In the genomic region with DNA sequence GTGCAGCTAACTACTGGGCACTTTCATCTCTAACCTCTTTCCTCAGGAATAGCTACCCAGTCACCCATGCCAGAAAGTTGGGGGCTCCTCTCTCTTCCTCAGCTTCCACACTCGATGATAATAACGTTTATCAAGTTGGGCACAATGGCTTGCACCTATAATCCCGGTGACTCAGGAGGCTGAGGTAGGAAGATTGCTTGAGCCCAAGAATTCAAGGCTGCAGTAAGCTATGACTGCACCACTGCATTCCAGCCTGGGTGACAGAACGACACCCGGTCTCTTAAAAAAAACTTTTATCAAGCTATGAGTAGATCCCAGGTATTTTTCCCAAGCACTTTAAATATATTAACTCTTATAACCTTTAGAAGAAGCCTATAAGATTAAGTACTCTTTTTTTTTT, we compare ENCODE assay signal across 1 cellular context.
TF ChIP-seq lines count a peak whose summit lies in the region.

No MANE protein-coding gene starts in this region.

TF ChIP-seq in HepG2, 621 proteins besides CTCF, POLR2A, EP300 and RAD21:
- TF ChIP-seq ZNF839 (CRISPR knock-in tag; IDR thresholded peaks at IDR 0.05; ENCODE audit: borderline replicate concordance) (no peak), TAF1 (CRISPR knock-in tag; IDR thresholded peaks at IDR 0.05) (no peak), HOXD1 (CRISPR knock-in tag; IDR thresholded peaks at IDR 0.05) (no peak), MTF2 (CRISPR knock-in tag; IDR thresholded peaks at IDR 0.05; ENCODE audit: borderline replicate concordance) (no peak), HNRNPK (IDR thresholded peaks at IDR 0.05; ENCODE audit: low read depth, low read length, poor library complexity, severe bottlenecking) (no peak), NFATC3 (CRISPR knock-in tag; IDR thresholded peaks at IDR 0.05) (no peak), GABPB1 (CRISPR knock-in tag; IDR thresholded peaks at IDR 0.05) (no peak), ZNF572 (CRISPR knock-in tag; IDR thresholded peaks at IDR 0.05) (no peak), BCL6 (CRISPR knock-in tag; IDR thresholded peaks at IDR 0.05) (no peak), TBL1XR1 (IDR thresholded peaks at IDR 0.05; ENCODE audit: borderline replicate concordance, low read length, partially characterized antibody) (no peak), ZNF546 (CRISPR knock-in tag; conservative IDR thresholded peaks at IDR 0.05) (no peak), SIX1 (CRISPR knock-in tag; IDR thresholded peaks at IDR 0.05; ENCODE audit: borderline replicate concordance) (no peak), RXRA (CRISPR knock-in tag; IDR thresholded peaks at IDR 0.05) (no peak), ZNF558 (CRISPR knock-in tag; IDR thresholded peaks at IDR 0.05; ENCODE audit: borderline replicate concordance) (no peak), HNF4G (IDR thresholded peaks at IDR 0.05; ENCODE audit: borderline replicate concordance, low read depth, low read length) (no peak), HNF4G (CRISPR knock-in tag; IDR thresholded peaks at IDR 0.05; ENCODE audit: borderline replicate concordance, low read depth) (no peak)
- TF ChIP-seq, protein P1, sequence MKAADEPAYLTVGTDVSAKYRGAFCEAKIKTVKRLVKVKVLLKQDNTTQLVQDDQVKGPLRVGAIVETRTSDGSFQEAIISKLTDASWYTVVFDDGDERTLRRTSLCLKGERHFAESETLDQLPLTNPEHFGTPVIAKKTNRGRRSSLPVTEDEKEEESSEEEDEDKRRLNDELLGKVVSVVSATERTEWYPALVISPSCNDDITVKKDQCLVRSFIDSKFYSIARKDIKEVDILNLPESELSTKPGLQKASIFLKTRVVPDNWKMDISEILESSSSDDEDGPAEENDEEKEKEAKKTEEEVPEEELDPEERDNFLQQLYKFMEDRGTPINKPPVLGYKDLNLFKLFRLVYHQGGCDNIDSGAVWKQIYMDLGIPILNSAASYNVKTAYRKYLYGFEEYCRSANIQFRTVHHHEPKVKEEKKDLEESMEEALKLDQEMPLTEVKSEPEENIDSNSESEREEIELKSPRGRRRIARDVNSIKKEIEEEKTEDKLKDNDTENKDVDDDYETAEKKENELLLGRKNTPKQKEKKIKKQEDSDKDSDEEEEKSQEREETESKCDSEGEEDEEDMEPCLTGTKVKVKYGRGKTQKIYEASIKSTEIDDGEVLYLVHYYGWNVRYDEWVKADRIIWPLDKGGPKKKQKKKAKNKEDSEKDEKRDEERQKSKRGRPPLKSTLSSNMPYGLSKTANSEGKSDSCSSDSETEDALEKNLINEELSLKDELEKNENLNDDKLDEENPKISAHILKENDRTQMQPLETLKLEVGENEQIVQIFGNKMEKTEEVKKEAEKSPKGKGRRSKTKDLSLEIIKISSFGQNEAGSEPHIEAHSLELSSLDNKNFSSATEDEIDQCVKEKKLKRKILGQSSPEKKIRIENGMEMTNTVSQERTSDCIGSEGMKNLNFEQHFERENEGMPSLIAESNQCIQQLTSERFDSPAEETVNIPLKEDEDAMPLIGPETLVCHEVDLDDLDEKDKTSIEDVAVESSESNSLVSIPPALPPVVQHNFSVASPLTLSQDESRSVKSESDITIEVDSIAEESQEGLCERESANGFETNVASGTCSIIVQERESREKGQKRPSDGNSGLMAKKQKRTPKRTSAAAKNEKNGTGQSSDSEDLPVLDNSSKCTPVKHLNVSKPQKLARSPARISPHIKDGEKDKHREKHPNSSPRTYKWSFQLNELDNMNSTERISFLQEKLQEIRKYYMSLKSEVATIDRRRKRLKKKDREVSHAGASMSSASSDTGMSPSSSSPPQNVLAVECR (CRISPR knock-in tag; IDR thresholded peaks at IDR 0.05; ENCODE audit: borderline replicate concordance), result no peak
- TF ChIP-seq, protein P2, sequence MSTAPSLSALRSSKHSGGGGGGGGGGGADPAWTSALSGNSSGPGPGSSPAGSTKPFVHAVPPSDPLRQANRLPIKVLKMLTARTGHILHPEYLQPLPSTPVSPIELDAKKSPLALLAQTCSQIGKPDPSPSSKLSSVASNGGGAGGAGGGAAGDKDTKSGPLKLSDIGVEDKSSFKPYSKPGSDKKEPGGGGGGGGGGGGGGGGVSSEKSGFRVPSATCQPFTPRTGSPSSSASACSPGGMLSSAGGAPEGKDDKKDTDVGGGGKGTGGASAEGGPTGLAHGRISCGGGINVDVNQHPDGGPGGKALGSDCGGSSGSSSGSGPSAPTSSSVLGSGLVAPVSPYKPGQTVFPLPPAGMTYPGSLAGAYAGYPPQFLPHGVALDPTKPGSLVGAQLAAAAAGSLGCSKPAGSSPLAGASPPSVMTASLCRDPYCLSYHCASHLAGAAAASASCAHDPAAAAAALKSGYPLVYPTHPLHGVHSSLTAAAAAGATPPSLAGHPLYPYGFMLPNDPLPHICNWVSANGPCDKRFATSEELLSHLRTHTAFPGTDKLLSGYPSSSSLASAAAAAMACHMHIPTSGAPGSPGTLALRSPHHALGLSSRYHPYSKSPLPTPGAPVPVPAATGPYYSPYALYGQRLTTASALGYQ (CRISPR knock-in tag; IDR thresholded peaks at IDR 0.05), result no peak
- TF ChIP-seq, protein P3, sequence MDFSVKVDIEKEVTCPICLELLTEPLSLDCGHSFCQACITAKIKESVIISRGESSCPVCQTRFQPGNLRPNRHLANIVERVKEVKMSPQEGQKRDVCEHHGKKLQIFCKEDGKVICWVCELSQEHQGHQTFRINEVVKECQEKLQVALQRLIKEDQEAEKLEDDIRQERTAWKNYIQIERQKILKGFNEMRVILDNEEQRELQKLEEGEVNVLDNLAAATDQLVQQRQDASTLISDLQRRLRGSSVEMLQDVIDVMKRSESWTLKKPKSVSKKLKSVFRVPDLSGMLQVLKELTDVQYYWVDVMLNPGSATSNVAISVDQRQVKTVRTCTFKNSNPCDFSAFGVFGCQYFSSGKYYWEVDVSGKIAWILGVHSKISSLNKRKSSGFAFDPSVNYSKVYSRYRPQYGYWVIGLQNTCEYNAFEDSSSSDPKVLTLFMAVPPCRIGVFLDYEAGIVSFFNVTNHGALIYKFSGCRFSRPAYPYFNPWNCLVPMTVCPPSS (IDR thresholded peaks at IDR 0.05), result no peak
